Comparison of ENCODE assay signal across 18 cellular contexts in genomic region chr5:126195410-126196100, GRCh38.
DNase-seq lines count a peak whose midpoint lies in the region; ATAC-seq and TF ChIP-seq lines count a peak whose summit lies in the region.
"Had no signal": no experiment of that assay in that cellular context is flagged by ENCODE, and none has a peak within 500 bp of the region (broad histone marks: within the 10 kb centered on the region; RNA-seq: fewer than 3 reads in every experiment).

No MANE protein-coding gene starts in this region.

- no peak for TF ChIP-seq EP300 in sigmoid colon (IDR thresholded peaks at IDR 0.05)

- H3K27ac ChIP-seq in SJSA1 (peak overlapping the region; percentile 80), body of pancreas (peak overlapping the region in 2 of 4 donors; percentile 19 to 31), sigmoid colon (no peak overlapping the region)

- ATAC-seq in body of pancreas (peak; percentile 69), left cardiac atrium (no peak)

- DNase-seq in SJSA1 (ENCODE audit: low read depth in 1 of 2, low spot score in 2 of 2) (peak in 1 of 2 experiments; percentile 72), body of pancreas (no peak), kidney glomerular epithelial cell (lab: John Stamatoyannopoulos, UW) (peak; percentile 3), sigmoid colon (peak; percentile 24), SHP77 treated with DMSO at 0.1 percent for 48 hours (lab: John Stamatoyannopoulos, UW) (no peak), putamen (ENCODE audit: low spot score) (no peak), left cardiac atrium (no peak), NCI-H446 (lab: John Stamatoyannopoulos, UW) (no peak)
- DNase-seq: ACHN, AML-193, GF-D8, IMR-90, Karpas-422, MG63, NCI-H1092, NCI-H2081 treated with DMSO at 0.1 percent for 48 hours, NCI-H510A treated with DMSO at 0.1 percent for 48 hours, SIG-M5 had no signal

- TF ChIP-seq CTCF in body of pancreas (IDR thresholded peaks at IDR 0.05) (no peak), sigmoid colon (IDR thresholded peaks at IDR 0.05) (no peak)

- TF ChIP-seq POLR2A in body of pancreas (IDR thresholded peaks at IDR 0.05) (no peak), sigmoid colon (IDR thresholded peaks at IDR 0.05) (no peak)

- H3K36me3 ChIP-seq in SJSA1 (no peaks in the 10 kb centered on the region), body of pancreas (replicated peaks in 1 of 2; ENCODE audit: insufficient read depth in 1 of 2, low read depth in 2 of 2) (no peaks in the 10 kb centered on the region), sigmoid colon (no peaks in the 10 kb centered on the region)
- H3K36me3 ChIP-seq: MG63 had no signal

- no peaks in the 10 kb centered on the region for H3K9me3 ChIP-seq in SJSA1 (replicated peaks)
- H3K9me3 ChIP-seq in body of pancreas = no peaks in the 10 kb centered on the region
- no peaks in the 10 kb centered on the region for H3K9me3 ChIP-seq in sigmoid colon
- H3K9me3 ChIP-seq: MG63 had no signal

- intact Hi-C loops in body of pancreas (cut with DNase I) = no loop called here
- intact Hi-C loops in sigmoid colon (cut with DNase I) = no loop called here
- intact Hi-C loops in left cardiac atrium (cut with DNase I) = no loop called here

- H3K4me1 ChIP-seq in SJSA1 (replicated peaks) (peaks cover 16% of the 10 kb centered on the region), body of pancreas (no peaks in the 10 kb centered on the region), sigmoid colon (peaks cover 0 to 11% (median 7%) of the 10 kb centered on the region in 4 donors)

- H3K27me3 ChIP-seq in SJSA1 (replicated peaks) (no peaks in the 10 kb centered on the region), body of pancreas (no peaks in the 10 kb centered on the region), sigmoid colon (no peaks in the 10 kb centered on the region)
- H3K27me3 ChIP-seq: MG63 had no signal

- no peak overlapping the region; the same call in 1 of the 2 replicates for H3K4me3 ChIP-seq in SJSA1
- H3K4me3 ChIP-seq in body of pancreas = no peak overlapping the region
- no peak overlapping the region for H3K4me3 ChIP-seq in sigmoid colon
- H3K4me3 ChIP-seq: MG63 had no signal

- 66 to 68% methylated on average over 5 of the region's 5 CpGs for WGBS in body of pancreas, 2 donors
- 78 to 89% methylated on average over 5 of the region's 5 CpGs for WGBS in sigmoid colon, 2 donors

Comparison
In these comparisons a context has a peak if more than half of its experiments do, and no peak if none do; other contexts are left out.
1. DNase-seq: peak in kidney glomerular epithelial cell (single experiment) and sigmoid colon (single experiment); none in body of pancreas (0 of 4), SHP77 treated with DMSO at 0.1 percent for 48 hours (single experiment), putamen (single experiment), left cardiac atrium (single experiment) and NCI-H446 (0 of 2).